18 cellular contexts compared by ENCODE assay signal in genomic region chr18:50152900-50153299, GRCh38. TPM values are rescaled to one million over a fixed set of nuclear protein-coding genes. Genes with fewer than 3 reads are reported as not detected.
A peak's percentile ranks its signal among the peaks of the same experiment; 100 is the strongest.
DNase-seq lines count a peak whose midpoint lies in the region; ATAC-seq and TF ChIP-seq lines count a peak whose summit lies in the region.
"Had no signal": no experiment of that assay in that cellular context is flagged by ENCODE, and none has a peak within 500 bp of the region (broad histone marks: within the 10 kb centered on the region; RNA-seq: fewer than 3 reads in every experiment).

No MANE protein-coding gene starts in this region.

- POLR2A ChIA-PET in PC-3 (lab: Charles Lee; ENCODE audit: unreplicated experiment), result no interaction called here

- H3K9ac ChIP-seq in PC-3 (ENCODE audit: low read length) (peak overlapping the region; percentile 61), SK-N-MC (ENCODE audit: insufficient read length) (no peak overlapping the region)
- H3K9ac ChIP-seq: GM23248 had no signal

- CTCF ChIA-PET in Calu3 (lab: Charles Lee) (interaction anchor here (0.7 to 1.5 kb wide), 4 partner anchors 11 to 53 kb away, joined by 3 to 4 read pairs (median 3); no protein-coding TSS in a partner anchor), PC-3 (lab: Charles Lee) (no interaction called here)

- peaks cover 33% of the 10 kb centered on the region for H3K4me1 Mint-ChIP-seq in Calu3 (ENCODE audit: low read depth, unreplicated experiment)
- H3K4me1 Mint-ChIP-seq: CD4-positive, alpha-beta memory T cell had no signal

- H3K9me2 ChIP-seq in PC-3 (replicated peaks; ENCODE audit: low read length), result no peaks in the 10 kb centered on the region

- H3F3A ChIP-seq in PC-3 (ENCODE audit: low read length, unreplicated experiment), result peaks cover 5% of the 10 kb centered on the region

- H3K4me3 Mint-ChIP-seq in Calu3 (ENCODE audit: low read depth, unreplicated experiment), result no peak overlapping the region
- H3K4me3 Mint-ChIP-seq: CD4-positive, alpha-beta memory T cell had no signal

- peaks cover 12% of the 10 kb centered on the region; the same call in 1 of the 2 replicates for H3K79me2 ChIP-seq in PC-3 (ENCODE audit: low read length)

- peaks cover 41% of the 10 kb centered on the region for H3K4me1 ChIP-seq in PC-3 (ENCODE audit: insufficient read depth, low read length)

- no peaks in the 10 kb centered on the region for H3K36me3 Mint-ChIP-seq in Calu3 (ENCODE audit: insufficient read depth, unreplicated experiment)
- H3K36me3 Mint-ChIP-seq: CD4-positive, alpha-beta memory T cell had no signal

- peak overlapping the region; percentile 57; the same call in 1 of the 2 replicates for H3K4me2 ChIP-seq in PC-3 (ENCODE audit: low read length)

- no peaks in the 10 kb centered on the region for H3K36me3 ChIP-seq in PC-3 (ENCODE audit: low read depth, low read length)
- H3K36me3 ChIP-seq in SK-N-MC (ENCODE audit: insufficient read depth, low read length), result no peaks in the 10 kb centered on the region

- H3K9me3 ChIP-seq in PC-3 (ENCODE audit: low read length) (no peaks in the 10 kb centered on the region), SK-N-MC (ENCODE audit: low read depth, low read length) (no peaks in the 10 kb centered on the region)

- intact Hi-C loops in Calu3 (cut with micrococcal nuclease; ENCODE audit: unreplicated experiment) (no loop called here), PC-3 (cut with micrococcal nuclease) (no loop called here)

- H3K27ac ChIP-seq in PC-3 (ENCODE audit: low read length) (peak overlapping the region; percentile 89), SK-N-MC (peak overlapping the region; percentile 86), epithelial cell of prostate (peak overlapping the region; percentile 36)
- H3K27ac ChIP-seq: GM23248 had no signal

- no peak overlapping the region for H2AFZ ChIP-seq in PC-3 (ENCODE audit: low read length)
- H2AFZ ChIP-seq: GM23248 had no signal

- H3K27me3 ChIP-seq in PC-3 (ENCODE audit: low read length), result no peaks in the 10 kb centered on the region

- H3K27me3 Mint-ChIP-seq in Calu3 (ENCODE audit: unreplicated experiment), result no peaks in the 10 kb centered on the region

- ATAC-seq in PC-3, result peak; percentile 42
- no peak for ATAC-seq in HG03139 (IDR thresholded peaks at IDR 0.05; ENCODE audit: unreplicated experiment)
- no peak for ATAC-seq in HG02840 (IDR thresholded peaks at IDR 0.05; ENCODE audit: low FRiP score, unreplicated experiment)
- ATAC-seq: GM12878 had no signal

- BruUV-seq in Calu3 (replicated peaks; lab: Mats Ljungman, UMichigan) (no TSS peak), PC-3 (replicated peaks; lab: Mats Ljungman, UMichigan) (no TSS peak)

- peak overlapping the region; percentile 33 for H3K27ac Mint-ChIP-seq in Calu3 (ENCODE audit: unreplicated experiment)
- H3K27ac Mint-ChIP-seq: CD4-positive, alpha-beta memory T cell had no signal

- TF ChIP-seq CTCF in Calu3 (IDR thresholded peaks at IDR 0.05; ENCODE audit: unreplicated experiment), result no peak
- TF ChIP-seq CTCF in PC-3 (conservative IDR thresholded peaks at IDR 0.05; ENCODE audit: low read depth, low read length), result no peak

- DNase-seq in Calu3, result no peak
- DNase-seq in PC-3, result peak; percentile 32
- DNase-seq in SK-N-MC (ENCODE audit: low read depth, low spot score), result no peak
- DNase-seq in epithelial cell of prostate (ENCODE audit: low read depth, low spot score), result no peak
- no peak for DNase-seq in cortex of kidney (lab: John Stamatoyannopoulos, UW)
- DNase-seq: C1 segment of cervical spinal cord; CD4-positive, alpha-beta memory T cell; COR-L47; DMS153; DMS79; EL; GDM1; GM23248; H7; HCEC 1CT had no signal

- no peaks in the 10 kb centered on the region for H3K9me3 Mint-ChIP-seq in Calu3 (ENCODE audit: low read depth, unreplicated experiment)

- no peaks in the 10 kb centered on the region for H4K20me1 ChIP-seq in PC-3 (ENCODE audit: low read length)

- no peak overlapping the region for H3K4me3 ChIP-seq in PC-3 (ENCODE audit: low read length)
- no peak overlapping the region for H3K4me3 ChIP-seq in SK-N-MC
- H3K4me3 ChIP-seq: GM12878, GM23248 had no signal

RNA-seq across cellular contexts. Expression of gene MYO5B, which starts 42.0 kb away (rescaled TPM):
- total RNA-seq in Calu3 (2022) (56.7 and 59.1 TPM in 2 replicates), PC-3 (2014; rRNA removed) (10.4 and 10.7 TPM in 2 replicates)
- total RNA-seq: CD4-positive, alpha-beta memory T cell; GM23248 had no signal

Comparison
In these comparisons a context has a peak if more than half of its experiments do, and no peak if none do; other contexts are left out.
1. H3K27ac ChIP-seq: peak in every context shown above with its lines; median percentile 89 in PC-3; 86 in SK-N-MC; 36 in epithelial cell of prostate.